2 cellular contexts compared by ENCODE assay signal in genomic region chr14:97946291-97946690, GRCh38.
TF ChIP-seq lines count a peak whose summit lies in the region.

No MANE protein-coding gene starts in this region.

TF ChIP-seq in GM23338, 12 proteins besides CTCF, POLR2A, EP300 and RAD21 (continued from another document):
- TF ChIP-seq ZNF462 (CRISPR knock-in tag; IDR thresholded peaks at IDR 0.05) = no peak
- TF ChIP-seq EZH2phosphoT487 (IDR thresholded peaks at IDR 0.05; ENCODE audit: unreplicated experiment) = no peak
- TF ChIP-seq ZNF331 (CRISPR knock-in tag; IDR thresholded peaks at IDR 0.05; ENCODE audit: low read depth) = no peak
- no peak for TF ChIP-seq ZNF114 (CRISPR knock-in tag; IDR thresholded peaks at IDR 0.05)
- no peak for TF ChIP-seq ETS1 (IDR thresholded peaks at IDR 0.05)
- no peak for TF ChIP-seq REST (IDR thresholded peaks at IDR 0.05; ENCODE audit: unreplicated experiment)
TF ChIP-seq in GM23338: peak in this region for 0.

TF ChIP-seq in WTC11, 78 proteins besides CTCF, POLR2A, EP300 and RAD21 (continued from another document):
- TF ChIP-seq USF2 (CRISPR knock-in tag; IDR thresholded peaks at IDR 0.05) = no peak
TF ChIP-seq in WTC11: peak in this region for 0.
